Comparison of ENCODE assay signal across 1 cellular context in genomic region chr17:43394696-43395095, GRCh38.
TF ChIP-seq lines count a peak whose summit lies in the region.

No MANE protein-coding gene starts in this region.

TF ChIP-seq in HepG2, 621 proteins besides CTCF, POLR2A, EP300 and RAD21:
- TF ChIP-seq ZFP91 (CRISPR knock-in tag; IDR thresholded peaks at IDR 0.05; ENCODE audit: borderline replicate concordance): 0 out of 2 replicates have a peak, but pooled peaks have one; percentile 13
